ENCODE assay signal across 15 cellular contexts in the genomic region with DNA sequence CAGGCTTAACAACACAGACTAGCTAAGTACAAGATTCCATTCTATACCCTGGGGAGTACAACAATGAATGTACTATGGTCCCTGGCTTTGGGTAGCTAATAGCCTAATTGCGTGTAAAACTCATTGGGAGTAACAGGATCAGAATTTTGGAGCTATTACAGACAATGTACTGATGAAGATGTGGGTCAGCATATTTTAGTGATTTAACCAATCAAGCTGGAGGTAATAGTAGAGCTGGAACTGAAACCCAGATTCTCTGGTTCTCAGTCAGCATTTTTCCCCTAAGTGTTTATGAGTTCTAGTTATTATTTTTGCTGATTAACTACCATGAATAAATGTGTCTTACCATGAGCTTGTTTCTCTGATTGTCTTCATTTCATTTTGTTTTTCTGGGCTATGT.
DNase-seq lines count a peak whose midpoint lies in the region; ATAC-seq lines count a peak whose summit lies in the region.
"Had no signal": no experiment of that assay in that cellular context is flagged by ENCODE, and none has a peak within 500 bp of the region (broad histone marks: within the 10 kb centered on the region; RNA-seq: fewer than 3 reads in every experiment).

No MANE protein-coding gene starts in this region.

- H3K27me3 Mint-ChIP-seq in activated naive CD4-positive, alpha-beta T cell treated with anti-CD3 and anti-CD28 coated beads, Interleukin-2, amount 10 ng/mL, durations not matched to agents 7 days and 5 days: no peaks in the 10 kb centered on the region
- H3K27me3 Mint-ChIP-seq: CD4-positive, alpha-beta memory T cell had no signal

- no peak overlapping the region for H3K27ac Mint-ChIP-seq in activated naive CD4-positive, alpha-beta T cell treated with anti-CD3 and anti-CD28 coated beads, Interleukin-2, amount 10 ng/mL, durations not matched to agents 7 days and 5 days
- no peak overlapping the region for H3K27ac Mint-ChIP-seq in activated naive CD4-positive, alpha-beta T cell treated with anti-CD3 and anti-CD28 coated beads, Interleukin-2, amount 50 U/mL, for 72 hours
- H3K27ac Mint-ChIP-seq: CD4-positive, alpha-beta memory T cell had no signal

- no peaks in the 10 kb centered on the region for H3K36me3 Mint-ChIP-seq in activated naive CD4-positive, alpha-beta T cell treated with anti-CD3 and anti-CD28 coated beads, Interleukin-2, amount 10 ng/mL, durations not matched to agents 7 days and 5 days
- no peaks in the 10 kb centered on the region for H3K36me3 Mint-ChIP-seq in activated naive CD4-positive, alpha-beta T cell treated with anti-CD3 and anti-CD28 coated beads, Interleukin-2, amount 50 U/mL, for 72 hours
- H3K36me3 Mint-ChIP-seq: CD4-positive, alpha-beta memory T cell had no signal

- CTCF ChIA-PET in activated naive CD4-positive, alpha-beta T cell treated with anti-CD3 and anti-CD28 coated beads, Interleukin-2, amount 10 ng/mL, durations not matched to agents 7 days and 5 days (lab: Charles Lee): no interaction called here

- no peak overlapping the region for H3K4me3 Mint-ChIP-seq in activated naive CD4-positive, alpha-beta T cell treated with anti-CD3 and anti-CD28 coated beads, Interleukin-2, amount 10 ng/mL, durations not matched to agents 7 days and 5 days
- H3K4me3 Mint-ChIP-seq: CD4-positive, alpha-beta memory T cell had no signal

- H3K4me1 Mint-ChIP-seq in activated naive CD4-positive, alpha-beta T cell treated with anti-CD3 and anti-CD28 coated beads, Interleukin-2, amount 10 ng/mL, durations not matched to agents 7 days and 5 days: no peaks in the 10 kb centered on the region
- H3K4me1 Mint-ChIP-seq: CD4-positive, alpha-beta memory T cell had no signal

- peaks cover 2% of the 10 kb centered on the region for H3K9me3 Mint-ChIP-seq in activated naive CD4-positive, alpha-beta T cell treated with anti-CD3 and anti-CD28 coated beads, Interleukin-2, amount 10 ng/mL, durations not matched to agents 7 days and 5 days
- peaks cover 0 to 1% of the 10 kb centered on the region in 2 donors for H3K9me3 Mint-ChIP-seq in activated naive CD4-positive, alpha-beta T cell treated with anti-CD3 and anti-CD28 coated beads, Interleukin-2, amount 50 U/mL, for 72 hours

- ATAC-seq in GM18907 (IDR thresholded peaks at IDR 0.05; ENCODE audit: unreplicated experiment) (peak; percentile 68), HG02870 (IDR thresholded peaks at IDR 0.05; ENCODE audit: unreplicated experiment) (peak; percentile 73)
- no peak for ATAC-seq in activated naive CD4-positive, alpha-beta T cell treated with anti-CD3 and anti-CD28 coated beads, Interleukin-2, amount 50 U/mL, for 72 hours
- ATAC-seq: Right ventricle myocardium inferior had no signal

- DNase-seq in GM03348 (ENCODE audit: low spot score) (peak; percentile 29), foreskin melanocyte (peak; percentile 86), DMS53 treated with DMSO at 0.1 percent for 48 hours (lab: John Stamatoyannopoulos, UW; ENCODE audit: unreplicated experiment) (no peak)
- DNase-seq in activated naive CD4-positive, alpha-beta T cell treated with anti-CD3 and anti-CD28 coated beads, Interleukin-2, amount 10 ng/mL, durations not matched to agents 7 days and 5 days: no peak
- DNase-seq in activated naive CD4-positive, alpha-beta T cell treated with anti-CD3 and anti-CD28 coated beads, Interleukin-2, amount 50 U/mL, for 72 hours (ENCODE audit: low spot score in 2 of 2): no peak
- DNase-seq: BE2C; CD4-positive, alpha-beta memory T cell; HCEC 1CT; KBM-7; NCI-H1092; NCI-H226; NCI-H526 had no signal

Comparison
In these comparisons a context has a peak if more than half of its experiments do, and no peak if none do; other contexts are left out.
1. DNase-seq: peak in GM03348 (single experiment) and foreskin melanocyte (single experiment); none in DMS53 treated with DMSO at 0.1 percent for 48 hours (single experiment), activated naive CD4-positive, alpha-beta T cell treated with anti-CD3 and anti-CD28 coated beads, Interleukin-2, amount 10 ng/mL, durations not matched to agents 7 days and 5 days (single experiment) and activated naive CD4-positive, alpha-beta T cell treated with anti-CD3 and anti-CD28 coated beads, Interleukin-2, amount 50 U/mL, for 72 hours (0 of 2).
2. ATAC-seq: peak in GM18907 (single experiment) and HG02870 (single experiment); none in activated naive CD4-positive, alpha-beta T cell treated with anti-CD3 and anti-CD28 coated beads, Interleukin-2, amount 50 U/mL, for 72 hours (0 of 2).